10 cellular contexts compared by ENCODE assay signal in the genomic region with DNA sequence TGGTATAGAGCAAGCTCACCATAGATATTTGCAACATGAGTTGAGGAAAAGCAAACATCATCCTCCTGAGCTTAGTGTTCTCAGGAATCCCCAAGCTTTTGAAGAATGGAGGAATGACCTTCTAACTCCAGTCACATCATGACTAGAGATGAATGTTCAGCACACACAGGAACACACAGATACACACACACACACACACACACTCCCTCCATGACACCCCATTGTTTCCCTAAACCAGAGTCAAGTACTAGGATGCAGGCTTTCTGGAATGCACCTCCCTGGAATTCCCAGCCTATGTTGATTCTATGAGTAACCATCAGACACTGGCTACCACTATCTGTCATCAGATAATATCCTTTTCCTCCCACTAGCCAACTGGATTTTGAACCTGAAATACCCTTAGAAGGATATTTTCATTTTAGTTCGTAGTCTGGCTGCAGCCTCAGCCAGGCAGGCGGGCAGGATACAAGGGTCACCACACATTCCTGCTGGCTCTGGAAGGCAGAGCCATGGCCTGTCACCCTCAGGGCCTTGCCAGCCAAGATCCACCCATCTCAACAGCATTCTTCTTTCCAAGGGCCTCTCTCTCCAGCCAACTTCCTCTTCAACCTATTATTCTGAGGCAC.
DNase-seq lines count a peak whose midpoint lies in the region; ATAC-seq and TF ChIP-seq lines count a peak whose summit lies in the region.
"Had no signal": no experiment of that assay in that cellular context is flagged by ENCODE, and none has a peak within 500 bp of the region (broad histone marks: within the 10 kb centered on the region; RNA-seq: fewer than 3 reads in every experiment).

No MANE protein-coding gene starts in this region.

- no peak overlapping the region for H3K27ac Mint-ChIP-seq in activated CD4-positive, alpha-beta T cell treated with anti-CD3 and anti-CD28 coated beads for 36 hours

- no peak overlapping the region for H3K4me3 Mint-ChIP-seq in activated CD4-positive, alpha-beta T cell treated with anti-CD3 and anti-CD28 coated beads for 36 hours
- H3K4me3 Mint-ChIP-seq: CD14-positive monocyte had no signal

- DNase-seq in AG04449 (ENCODE audit: low read depth, low spot score) (peak; percentile 77), LoVo (ENCODE audit: low spot score) (peak; percentile 28), dermis microvascular lymphatic vessel endothelial cell (ENCODE audit: low read depth in 2 of 2) (peak; percentile 100), medulla oblongata (ENCODE audit: extremely low spot score) (peak; percentile 51), OCI-M1 (lab: John Stamatoyannopoulos, UW) (no peak), NK-92 (lab: John Stamatoyannopoulos, UW; ENCODE audit: unreplicated experiment) (no peak)
- no peak for DNase-seq in activated CD4-positive, alpha-beta T cell treated with anti-CD3 and anti-CD28 coated beads for 36 hours
- DNase-seq: stimulated activated CD4-positive, alpha-beta T cell treated with anti-CD3 and anti-CD28 coated beads, Interleukin-12 subunit alpha, Interleukin-12 subunit beta, amount 100 ng/mL, for 4 hours had no signal

- peaks cover 46% of the 10 kb centered on the region for H3K4me1 Mint-ChIP-seq in activated CD4-positive, alpha-beta T cell treated with anti-CD3 and anti-CD28 coated beads for 36 hours

- H3K4me3 ChIP-seq in AG04449 (ENCODE audit: low read depth, low read length) = no peak overlapping the region

- intact Hi-C loops in activated CD4-positive, alpha-beta T cell treated with anti-CD3 and anti-CD28 coated beads for 36 hours (cut with DNase I, micrococcal nuclease) = no loop called here

- ATAC-seq in GM19023 (IDR thresholded peaks at IDR 0.05; ENCODE audit: unreplicated experiment) = no peak
- ATAC-seq in activated CD4-positive, alpha-beta T cell treated with anti-CD3 and anti-CD28 coated beads for 36 hours = no peak

- CTCF ChIA-PET in AG04449 (lab: Yijun Ruan, JAX) = no interaction called here
- CTCF ChIA-PET in activated CD4-positive, alpha-beta T cell treated with anti-CD3 and anti-CD28 coated beads for 36 hours (lab: Charles Lee) = interaction anchor here (0.8 to 2.0 kb wide), 3 partner anchors 10 to 35 kb away, joined by 3 to 7 read pairs (median 5); no protein-coding TSS in a partner anchor

- TF ChIP-seq CTCF in AG04449 (IDR thresholded peaks at IDR 0.05; ENCODE audit: insufficient read depth, low read length, missing control alignments) = no peak

- H3K36me3 Mint-ChIP-seq in activated CD4-positive, alpha-beta T cell treated with anti-CD3 and anti-CD28 coated beads for 36 hours (ENCODE audit: low read depth) = no peaks in the 10 kb centered on the region
- H3K36me3 Mint-ChIP-seq: CD14-positive monocyte had no signal

- POLR2A ChIA-PET in AG04449 (lab: Yijun Ruan, JAX) = interaction anchor here (0.6 to 1.5 kb wide), 2 partner anchors 10 to 16 kb away, joined by 3 read pairs; no protein-coding TSS in a partner anchor
- POLR2A ChIA-PET in activated CD4-positive, alpha-beta T cell treated with anti-CD3 and anti-CD28 coated beads for 36 hours (lab: Charles Lee) = no interaction called here

- no peaks in the 10 kb centered on the region for H3K27me3 Mint-ChIP-seq in activated CD4-positive, alpha-beta T cell treated with anti-CD3 and anti-CD28 coated beads for 36 hours

- no peaks in the 10 kb centered on the region for H3K9me3 Mint-ChIP-seq in activated CD4-positive, alpha-beta T cell treated with anti-CD3 and anti-CD28 coated beads for 36 hours (ENCODE audit: low read depth)

Comparison
In these comparisons a context has a peak if more than half of its experiments do, and no peak if none do; other contexts are left out.
1. DNase-seq: peak in AG04449 (single experiment), LoVo (single experiment), dermis microvascular lymphatic vessel endothelial cell (2 of 2) and medulla oblongata (single experiment); none in OCI-M1 (single experiment), NK-92 (single experiment) and activated CD4-positive, alpha-beta T cell treated with anti-CD3 and anti-CD28 coated beads for 36 hours (single experiment).